In genomic region chr4:188454573-188454972, GRCh38 we compare ENCODE assay signal across 1 cellular context.
TF ChIP-seq lines count a peak whose summit lies in the region.

No MANE protein-coding gene starts in this region.

TF ChIP-seq in SK-N-SH treated with all-trans-retinoic acid at 6 μM for 48 hours, 23 proteins besides CTCF, POLR2A, EP300 and RAD21 (continued from another document):
- no peak for TF ChIP-seq CSRNP3 (CRISPR knock-in tag; IDR thresholded peaks at IDR 0.05)
- TF ChIP-seq ARNTL (CRISPR knock-in tag; IDR thresholded peaks at IDR 0.05; ENCODE audit: borderline replicate concordance, low read depth): no peak
